In genomic region chr13:101624981-101625380, GRCh38 we compare ENCODE assay signal across 12 cellular contexts.
DNase-seq lines count a peak whose midpoint lies in the region; TF ChIP-seq lines count a peak whose summit lies in the region.
"Had no signal": no experiment of that assay in that cellular context is flagged by ENCODE, and none has a peak within 500 bp of the region (broad histone marks: within the 10 kb centered on the region; RNA-seq: fewer than 3 reads in every experiment).

No MANE protein-coding gene starts in this region.

- no peaks in the 10 kb centered on the region for H3K9me3 Mint-ChIP-seq in activated CD4-positive, alpha-beta T cell treated with anti-CD3 and anti-CD28 coated beads, Interleukin-2, amount 10 ng/mL, durations not matched to agents 24 days and 14 days
- no peaks in the 10 kb centered on the region for H3K9me3 Mint-ChIP-seq in IgD-negative memory B cell
- H3K9me3 Mint-ChIP-seq: H9; T-helper 1 cell treated with Interleukin-12 subunit alpha and Interleukin-12 subunit beta and Interleukin-4 antibody, amounts not matched to agents 30 μg/mL and 1 μg/mL, for 36 hours had no signal

- H3K27ac Mint-ChIP-seq in activated CD4-positive, alpha-beta T cell treated with anti-CD3 and anti-CD28 coated beads, Interleukin-2, amount 10 ng/mL, durations not matched to agents 24 days and 14 days = no peak overlapping the region
- peak overlapping the region; percentile 76 to 92 (median 90) for H3K27ac Mint-ChIP-seq in IgD-negative memory B cell
- H3K27ac Mint-ChIP-seq: T-helper 1 cell treated with Interleukin-12 subunit alpha and Interleukin-12 subunit beta and Interleukin-4 antibody, amounts not matched to agents 30 μg/mL and 1 μg/mL, for 36 hours had no signal

- no peak for TF ChIP-seq POLR2A in spleen (IDR thresholded peaks at IDR 0.05)

- DNase-seq in activated CD4-positive, alpha-beta T cell treated with anti-CD3 and anti-CD28 coated beads, Interleukin-2, amount 10 ng/mL, durations not matched to agents 24 days and 14 days = peak; percentile 60
- no peak for DNase-seq in activated CD4-positive, alpha-beta T cell treated with anti-CD3 and anti-CD28 coated beads, Interleukin-2, amount 50 U/mL, for 4 hours
- DNase-seq in spleen (no peak), germinal center (ENCODE audit: low spot score) (no peak), Kasumi-1 (lab: John Stamatoyannopoulos, UW) (no peak), OCI-M1 (lab: John Stamatoyannopoulos, UW) (no peak)
- DNase-seq: Karpas-422, small intestine had no signal

- no peaks in the 10 kb centered on the region for H3K36me3 ChIP-seq in spleen

- TF ChIP-seq CTCF in VCaP (conservative IDR thresholded peaks at IDR 0.05) = no peak
- no peak for TF ChIP-seq CTCF in spleen (IDR thresholded peaks at IDR 0.05 in 8 of 11, conservative IDR thresholded peaks at IDR 0.05 in 3 of 11)

- H3K27me3 Mint-ChIP-seq in activated CD4-positive, alpha-beta T cell treated with anti-CD3 and anti-CD28 coated beads, Interleukin-2, amount 10 ng/mL, durations not matched to agents 24 days and 14 days = peaks cover 14% of the 10 kb centered on the region
- H3K27me3 Mint-ChIP-seq in IgD-negative memory B cell = no peaks in the 10 kb centered on the region

- peaks cover 4 to 45% (median 32%) of the 10 kb centered on the region in 6 donors for H3K4me1 ChIP-seq in spleen

- H3K4me3 Mint-ChIP-seq in activated CD4-positive, alpha-beta T cell treated with anti-CD3 and anti-CD28 coated beads, Interleukin-2, amount 10 ng/mL, durations not matched to agents 24 days and 14 days = no peak overlapping the region
- H3K4me3 Mint-ChIP-seq in IgD-negative memory B cell = peak overlapping the region in 2 of 4 donors; percentile 71 to 85
- H3K4me3 Mint-ChIP-seq: H9; T-helper 1 cell treated with Interleukin-12 subunit alpha and Interleukin-12 subunit beta and Interleukin-4 antibody, amounts not matched to agents 30 μg/mL and 1 μg/mL, for 36 hours had no signal

- H3K4me1 Mint-ChIP-seq in activated CD4-positive, alpha-beta T cell treated with anti-CD3 and anti-CD28 coated beads, Interleukin-2, amount 10 ng/mL, durations not matched to agents 24 days and 14 days = peaks cover 18% of the 10 kb centered on the region
- peaks cover 18 to 36% (median 31%) of the 10 kb centered on the region in 3 donors for H3K4me1 Mint-ChIP-seq in IgD-negative memory B cell

- peak overlapping the region in 1 of 8 donors; percentile 36 for H3K4me3 ChIP-seq in spleen

- no peaks in the 10 kb centered on the region for H3K36me3 Mint-ChIP-seq in activated CD4-positive, alpha-beta T cell treated with anti-CD3 and anti-CD28 coated beads, Interleukin-2, amount 10 ng/mL, durations not matched to agents 24 days and 14 days (ENCODE audit: low read depth)
- H3K36me3 Mint-ChIP-seq in IgD-negative memory B cell = peaks cover 3% of the 10 kb centered on the region

- 61 to 75% (median 67%) methylated on average over 3 of the region's 3 CpGs for WGBS in spleen, 5 donors

- no peaks in the 10 kb centered on the region for H3K27me3 ChIP-seq in spleen (replicated peaks in 1 of 7)

- H3K9me3 ChIP-seq in spleen = no peaks in the 10 kb centered on the region

- intact Hi-C loops in activated CD4-positive, alpha-beta T cell treated with anti-CD3 and anti-CD28 coated beads, Interleukin-2, amount 10 ng/mL, durations not matched to agents 24 days and 14 days (cut with micrococcal nuclease) = loop anchor here (5.0 to 10.0 kb wide), 3 partner anchors 100 to 1968 kb away; no protein-coding TSS in a partner anchor
- intact Hi-C loops in spleen (cut with DNase I; ENCODE audit: low total_unique reads) = no loop called here

- peak overlapping the region; percentile 58 for H3K27ac ChIP-seq in VCaP
- H3K27ac ChIP-seq in spleen = peak overlapping the region in 6 of 8 donors; percentile 62 to 85 (median 78)
